Comparison of ENCODE assay signal across 21 cellular contexts in the genomic region with DNA sequence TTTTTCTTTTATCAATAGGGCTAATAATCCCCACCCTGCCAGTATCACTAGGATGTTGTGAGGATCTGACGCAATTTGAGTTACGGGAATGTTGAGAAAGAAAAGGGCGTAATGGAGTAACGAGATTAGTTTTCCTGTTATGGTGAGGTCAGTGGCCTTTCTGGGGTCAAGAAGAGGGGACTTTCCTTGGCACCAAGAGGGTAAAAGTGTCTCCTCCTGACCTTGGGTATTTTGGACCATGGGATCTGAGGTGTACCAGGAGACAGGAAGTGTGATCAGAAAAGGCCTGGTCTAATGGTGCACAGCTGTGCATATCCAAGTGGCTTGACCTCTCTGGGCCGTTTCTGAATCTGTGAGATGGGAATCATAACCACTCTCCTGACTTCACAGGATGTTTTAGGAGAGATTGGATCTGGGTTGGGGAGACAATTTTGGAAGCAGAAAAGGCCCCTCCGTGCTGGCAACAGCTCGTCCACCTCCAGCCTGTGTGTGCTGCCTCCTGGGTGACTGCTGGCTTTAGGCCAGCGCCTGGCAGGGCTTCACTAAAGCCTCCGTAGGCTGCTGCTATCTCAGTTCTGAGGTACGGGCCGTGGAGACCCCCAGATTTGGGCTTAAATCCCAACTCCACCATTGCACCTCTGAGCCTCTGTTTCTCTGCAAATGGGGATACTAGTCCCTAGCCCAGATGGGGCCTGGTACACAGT. TPM values are rescaled to one million over a fixed set of nuclear protein-coding genes. Genes with fewer than 3 reads are reported as not detected.
"Had no signal": no experiment of that assay in that cellular context is flagged by ENCODE, and none has a peak within 500 bp of the region (broad histone marks: within the 10 kb centered on the region; RNA-seq: fewer than 3 reads in every experiment).

No MANE protein-coding gene starts in this region.

- H3K4me2 ChIP-seq: hepatocyte had no signal

- H2AFZ ChIP-seq: hepatocyte had no signal

- H3K4me3 ChIP-seq: cardiac muscle cell, colonic mucosa, hepatocyte, psoas muscle, uterus had no signal

- H3K27ac Mint-ChIP-seq: activated CD4-positive, alpha-beta T cell treated with anti-CD3 and anti-CD28 coated beads for 36 hours; activated CD8-positive, alpha-beta T cell treated with anti-CD3 and anti-CD28 coated beads for 36 hours; activated naive CD8-positive, alpha-beta T cell treated with anti-CD3 and anti-CD28 coated beads, Interleukin-2, amount 10 ng/mL, durations not matched to agents 7 days and 5 days; activated T-cell treated with anti-CD3 and anti-CD28 coated beads, Interleukin-2, amount 50 U/mL, for 72 hours; naive thymus-derived CD4-positive, alpha-beta T cell had no signal

- H3K79me2 ChIP-seq: hepatocyte had no signal

- ATAC-seq: activated CD4-positive, alpha-beta T cell treated with anti-CD3 and anti-CD28 coated beads for 36 hours; activated CD8-positive, alpha-beta T cell treated with anti-CD3 and anti-CD28 coated beads for 36 hours; activated T-cell treated with anti-CD3 and anti-CD28 coated beads, Interleukin-2, amount 50 U/mL, for 72 hours; naive thymus-derived CD4-positive, alpha-beta T cell; psoas muscle; stimulated activated naive CD8-positive, alpha-beta T cell treated with anti-CD3 and anti-CD28 coated beads, Interleukin-15, Interleukin-2, amounts not matched to agents 100 U/mL and 50 U/mL, for 24 hours had no signal

- FAIRE-seq: astrocyte, kidney had no signal

- H3K36me3 Mint-ChIP-seq: activated naive CD8-positive, alpha-beta T cell treated with anti-CD3 and anti-CD28 coated beads, Interleukin-2, amount 10 ng/mL, durations not matched to agents 7 days and 5 days; naive thymus-derived CD4-positive, alpha-beta T cell had no signal

- H3K4me1 Mint-ChIP-seq: activated CD4-positive, alpha-beta T cell treated with anti-CD3 and anti-CD28 coated beads for 36 hours had no signal

- H3K4me1 ChIP-seq: colonic mucosa, psoas muscle, uterus had no signal

- H3K4me3 Mint-ChIP-seq: activated CD4-positive, alpha-beta T cell treated with anti-CD3 and anti-CD28 coated beads for 36 hours; activated CD8-positive, alpha-beta T cell treated with anti-CD3 and anti-CD28 coated beads for 36 hours; activated naive CD8-positive, alpha-beta T cell treated with anti-CD3 and anti-CD28 coated beads, Interleukin-2, amount 10 ng/mL, durations not matched to agents 7 days and 5 days; activated T-cell treated with anti-CD3 and anti-CD28 coated beads, Interleukin-2, amount 50 U/mL, for 72 hours; naive thymus-derived CD4-positive, alpha-beta T cell had no signal

- DNase-seq: activated CD4-positive, alpha-beta T cell treated with anti-CD3 and anti-CD28 coated beads for 36 hours; activated CD8-positive, alpha-beta memory T cell treated with anti-CD3 and anti-CD28 coated beads, Interleukin-2, amount 50 U/mL, for 4 hours; activated CD8-positive, alpha-beta T cell treated with anti-CD3 and anti-CD28 coated beads for 36 hours; activated gamma-delta T cell treated with Interleukin-2 at 50 U/mL for 16 hours; activated naive CD8-positive, alpha-beta T cell treated with anti-CD3 and anti-CD28 coated beads, Interleukin-2, amount 10 ng/mL, durations not matched to agents 7 days and 5 days; activated T-cell treated with anti-CD3 and anti-CD28 coated beads, Interleukin-2, amount 50 U/mL, for 72 hours; colonic mucosa; effector CD8-positive, alpha-beta T cell; kidney; naive thymus-derived CD4-positive, alpha-beta T cell; occipital lobe; psoas muscle; stimulated activated CD4-positive, alpha-beta T cell treated with anti-CD3 and anti-CD28 coated beads, Interleukin-4, amount 100 ng/mL, for 1 hour; stimulated activated CD8-positive, alpha-beta memory T cell treated with anti-CD3 and anti-CD28 coated beads, Interleukin-4, amount 100 ng/mL, for 48 hours; stimulated activated naive CD8-positive, alpha-beta T cell treated with anti-CD3 and anti-CD28 coated beads, Interleukin-15, Interleukin-2, amounts not matched to agents 100 U/mL and 50 U/mL, for 24 hours; SW 1271; uterus had no signal

- H3K9me3 Mint-ChIP-seq: activated CD8-positive, alpha-beta T cell treated with anti-CD3 and anti-CD28 coated beads for 36 hours; activated naive CD8-positive, alpha-beta T cell treated with anti-CD3 and anti-CD28 coated beads, Interleukin-2, amount 10 ng/mL, durations not matched to agents 7 days and 5 days; activated T-cell treated with anti-CD3 and anti-CD28 coated beads, Interleukin-2, amount 50 U/mL, for 72 hours; naive thymus-derived CD4-positive, alpha-beta T cell had no signal

- H3K27me3 ChIP-seq: cardiac muscle cell, colonic mucosa, uterus had no signal

- H3K36me3 ChIP-seq: cardiac muscle cell, colonic mucosa, uterus had no signal

- H3K27ac ChIP-seq: cardiac muscle cell, colonic mucosa, hepatocyte, psoas muscle, uterus had no signal

- H3K9me3 ChIP-seq: colonic mucosa, psoas muscle, uterus had no signal

RNA-seq across cellular contexts. Expression of gene ALPL, which starts 37.1 kb away (rescaled TPM):
- total RNA-seq: activated CD4-positive, alpha-beta T cell treated with anti-CD3 and anti-CD28 coated beads for 36 hours; activated CD8-positive, alpha-beta T cell treated with anti-CD3 and anti-CD28 coated beads for 36 hours; activated naive CD8-positive, alpha-beta T cell treated with anti-CD3 and anti-CD28 coated beads, Interleukin-2, amount 10 ng/mL, durations not matched to agents 7 days and 5 days; lung microvascular endothelial cell; naive thymus-derived CD4-positive, alpha-beta T cell had no signal
- polyA plus RNA-seq: naive thymus-derived CD4-positive, alpha-beta T cell had no signal
